Comparison of ENCODE assay signal across 33 cellular contexts in genomic region chr1:248850536-248851251, GRCh38. TPM values are rescaled to one million over a fixed set of nuclear protein-coding genes. Genes with fewer than 3 reads are reported as not detected.
A peak's percentile ranks its signal among the peaks of the same experiment; 100 is the strongest.
DNase-seq lines count a peak whose midpoint lies in the region; ATAC-seq, FAIRE-seq and TF ChIP-seq lines count a peak whose summit lies in the region.
"Had no signal": no experiment of that assay in that cellular context is flagged by ENCODE, and none has a peak within 500 bp of the region (broad histone marks: within the 10 kb centered on the region; RNA-seq: fewer than 3 reads in every experiment).

No MANE protein-coding gene starts in this region.

- no peaks in the 10 kb centered on the region for H3K23me2 ChIP-seq in H1 (ENCODE audit: low read depth, low read length)

- H4K91ac ChIP-seq in H1 (replicated peaks; ENCODE audit: insufficient read length, low read length) (no peak overlapping the region), trophoblast cell (ENCODE audit: low read depth, low read length) (no peak overlapping the region)

- H3K4me1 ChIP-seq in H1 (replicated peaks in 1 of 4; ENCODE audit: control insufficient read depth in 3 of 4, insufficient read depth in 4 of 4, low read length in 3 of 4) (no peaks in the 10 kb centered on the region), trophoblast cell (ENCODE audit: control insufficient read depth in 1 of 2, insufficient read depth in 2 of 2, low read length in 2 of 2) (peaks cover 14 to 15% of the 10 kb centered on the region in 2 experiments)
- H3K4me1 ChIP-seq: foreskin keratinocyte had no signal

- POLR2A ChIA-PET in H1 (lab: Charles Lee; ENCODE audit: partially characterized antibody), result interaction anchor here (0.7 to 6.7 kb wide), 8 partner anchors 9 to 63 kb away, joined by 3 to 47 read pairs (median 4); partner anchors contain the start of genes PGBD2 and ZNF672

- H4K12ac ChIP-seq in trophoblast cell (ENCODE audit: low read depth, low read length), result no peak overlapping the region

- no peaks in the 10 kb centered on the region for H3K79me2 ChIP-seq in H1 (ENCODE audit: control insufficient read depth in 1 of 2, insufficient read depth in 2 of 2, low read length in 2 of 2)
- H3K79me2 ChIP-seq in trophoblast cell (ENCODE audit: control insufficient read depth, insufficient read depth, low read length, poor library complexity), result no peaks in the 10 kb centered on the region

- peaks cover 10 to 44% (median 42%) of the 10 kb centered on the region in 4 experiments for H3K36me3 ChIP-seq in H1 (ENCODE audit: control insufficient read depth in 2 of 4, insufficient read depth in 4 of 4, low read length in 3 of 4)
- peaks cover 56 to 77% of the 10 kb centered on the region in 2 experiments for H3K36me3 ChIP-seq in trophoblast cell (ENCODE audit: control insufficient read depth in 1 of 2, insufficient read depth in 2 of 2, low read length in 2 of 2)

- no peak overlapping the region for H2BK12ac ChIP-seq in H1 (ENCODE audit: low read depth, low read length)
- H2BK12ac ChIP-seq in trophoblast cell (ENCODE audit: low read length), result no peak overlapping the region

- no peak overlapping the region for H3K4me3 Mint-ChIP-seq in glutamatergic neuron (ENCODE audit: unreplicated experiment)
- H3K4me3 Mint-ChIP-seq: activated CD8-positive, alpha-beta T cell treated with anti-CD3 and anti-CD28 coated beads for 36 hours; activated naive CD8-positive, alpha-beta T cell; naive thymus-derived CD4-positive, alpha-beta T cell; stimulated activated memory B cell treated with anti-CD40 and anti-IgM and Interleukin-4, amounts not matched to agents 10 μg/mL and 1 μg/mL and 100 μg/mL, for 72 hours had no signal

- H3K27ac ChIP-seq in H1 (ENCODE audit: low read depth, low read length) (no peak overlapping the region), trophoblast cell (ENCODE audit: low read depth, low read length) (no peak overlapping the region)
- H3K27ac ChIP-seq: esophagus muscularis mucosa, foreskin keratinocyte, heart right ventricle had no signal

- H3K4me2 ChIP-seq in H1 (ENCODE audit: insufficient read depth in 1 of 2, low read depth in 2 of 2, low read length in 2 of 2) (no peak overlapping the region), trophoblast cell (ENCODE audit: low read length) (no peak overlapping the region)

- no peak overlapping the region for H3K27ac Mint-ChIP-seq in glutamatergic neuron (ENCODE audit: unreplicated experiment)
- H3K27ac Mint-ChIP-seq: activated CD8-positive, alpha-beta T cell treated with anti-CD3 and anti-CD28 coated beads for 36 hours; activated naive CD8-positive, alpha-beta T cell; stimulated activated memory B cell treated with anti-CD40 and anti-IgM and Interleukin-4, amounts not matched to agents 10 μg/mL and 1 μg/mL and 100 μg/mL, for 72 hours had no signal

- no peak overlapping the region for H3K56ac ChIP-seq in H1 (replicated peaks; ENCODE audit: insufficient read length, low read depth, low read length)

- H4K8ac ChIP-seq in H1 (ENCODE audit: extremely low read depth, insufficient read depth, low read length) (no peak overlapping the region), trophoblast cell (ENCODE audit: low read depth, low read length) (no peak overlapping the region)

- peaks cover 13% of the 10 kb centered on the region for H3K36me3 Mint-ChIP-seq in glutamatergic neuron (ENCODE audit: unreplicated experiment)

- no peak for ATAC-seq in HG02763 (IDR thresholded peaks at IDR 0.05; ENCODE audit: unreplicated experiment)
- ATAC-seq: foreskin keratinocyte; naive thymus-derived CD4-positive, alpha-beta T cell; stimulated activated memory B cell treated with anti-CD40 and anti-IgM and Interleukin-4, amounts not matched to agents 10 μg/mL and 1 μg/mL and 100 μg/mL, for 72 hours had no signal

- H2BK120ac ChIP-seq in H1 (replicated peaks; ENCODE audit: low read depth, low read length) (no peak overlapping the region), trophoblast cell (ENCODE audit: insufficient read depth, low read length, poor library complexity) (no peak overlapping the region)

- H3K23ac ChIP-seq in H1 (ENCODE audit: insufficient read length) (no peak overlapping the region), trophoblast cell (ENCODE audit: low read length) (no peak overlapping the region)

- TF ChIP-seq POLR2A in GM19193 (IDR thresholded peaks at IDR 0.05; ENCODE audit: extremely low read depth, insufficient read depth, insufficient read length) (peak; percentile 10), H1 (IDR thresholded peaks at IDR 0.05; ENCODE audit: control extremely low read depth in 1 of 2, low read depth in 2 of 2, low read length in 2 of 2) (no peak; a peak in 1 of 3 replicates)

- no peak overlapping the region for H2BK15ac ChIP-seq in H1 (ENCODE audit: low read length)

- H3K14ac ChIP-seq in H1 (ENCODE audit: insufficient read length) (no peak overlapping the region), trophoblast cell (ENCODE audit: low read length) (no peak overlapping the region)

- H3K9ac ChIP-seq in H1 (replicated peaks in 1 of 4; ENCODE audit: extremely low read depth in 1 of 4, low read depth in 3 of 4, low read length in 3 of 4) (no peak overlapping the region), trophoblast cell (ENCODE audit: low read length) (no peak overlapping the region)

- H4K20me1 ChIP-seq in H1 (replicated peaks in 1 of 2; ENCODE audit: control insufficient read depth in 1 of 2, insufficient read depth in 2 of 2, low read length in 2 of 2), result peaks cover 7 to 23% of the 10 kb centered on the region in 2 experiments

- H3K4ac ChIP-seq in H1 (replicated peaks; ENCODE audit: insufficient read length, low read depth, low read length) (no peak overlapping the region), trophoblast cell (ENCODE audit: low read depth, low read length) (no peak overlapping the region)

- FAIRE-seq in H1 (lab: Jason Lieb, UNC), result no peak
- FAIRE-seq: astrocyte had no signal

- H2AK5ac ChIP-seq in H1 (ENCODE audit: low read depth, low read length) (no peak overlapping the region), trophoblast cell (ENCODE audit: low read length) (no peak overlapping the region)

- TF ChIP-seq RAD21 in Ishikawa (IDR thresholded peaks at IDR 0.05; ENCODE audit: low read depth) (no peak), H1 (IDR thresholded peaks at IDR 0.05 in 1 of 2, conservative IDR thresholded peaks at IDR 0.05 in 1 of 2; ENCODE audit: low read depth in 2 of 2, low read length in 2 of 2) (no peak)

- peaks cover 10% of the 10 kb centered on the region for H3K27me3 Mint-ChIP-seq in glutamatergic neuron (ENCODE audit: unreplicated experiment)
- H3K27me3 Mint-ChIP-seq: activated CD8-positive, alpha-beta T cell treated with anti-CD3 and anti-CD28 coated beads for 36 hours; activated naive CD8-positive, alpha-beta T cell; naive thymus-derived CD4-positive, alpha-beta T cell; stimulated activated memory B cell treated with anti-CD40 and anti-IgM and Interleukin-4, amounts not matched to agents 10 μg/mL and 1 μg/mL and 100 μg/mL, for 72 hours had no signal

- DNase-seq in H1 (ENCODE audit: low read depth in 1 of 2, low spot score in 2 of 2), result no peak
- DNase-seq in trophoblast cell, result no peak
- DNase-seq in glutamatergic neuron, result no peak
- no peak for DNase-seq in activated CD4-positive, alpha-beta T cell treated with anti-CD3 and anti-CD28 coated beads, Interleukin-2, amount 50 U/mL, for 1 hour
- DNase-seq in NCI-H2196 (lab: John Stamatoyannopoulos, UW; ENCODE audit: unreplicated experiment), result no peak
- DNase-seq: activated CD8-positive, alpha-beta T cell treated with anti-CD3 and anti-CD28 coated beads for 36 hours; activated effector memory CD4-positive, alpha-beta T cell treated with anti-CD3 and anti-CD28 coated beads, Interleukin-2, amount 50 U/mL, for 16 hours; activated T-cell treated with anti-CD3 and anti-CD28 coated beads, Interleukin-2, amount 50 U/mL, for 1 hour; C1 segment of cervical spinal cord; central memory CD4-positive, alpha-beta T cell; DMS79; foreskin keratinocyte; GDM1; GOT3; heart right ventricle; naive thymus-derived CD4-positive, alpha-beta T cell; NCI-H1417 treated with DMSO at 0.1 percent for 48 hours; NCI-H2029 treated with DMSO at 0.1 percent for 48 hours; NCI-H2227 treated with DMSO at 0.1 percent for 48 hours; NCI-H69; occipital lobe; PC-3; Right ventricle myocardium superior; stimulated activated CD4-positive, alpha-beta T cell treated with anti-CD3 and anti-CD28 coated beads, Interleukin-15, amount 100 ng/mL, for 24 hours; substantia nigra; T-helper 2 cell had no signal

- peaks cover 2% of the 10 kb centered on the region for H3K9me3 Mint-ChIP-seq in glutamatergic neuron (ENCODE audit: unreplicated experiment)
- H3K9me3 Mint-ChIP-seq: activated CD8-positive, alpha-beta T cell treated with anti-CD3 and anti-CD28 coated beads for 36 hours; naive thymus-derived CD4-positive, alpha-beta T cell; stimulated activated memory B cell treated with anti-CD40 and anti-IgM and Interleukin-4, amounts not matched to agents 10 μg/mL and 1 μg/mL and 100 μg/mL, for 72 hours had no signal

- 87% methylated on average over 7 of the region's 10 CpGs; no CpG with 5 or more reads in 1 of the 2 experiments for WGBS in H1 (ENCODE audit: extremely low coverage in 1 of 2, insufficient coverage in 1 of 2, insufficient read length in 1 of 2, insufficient replicate concordance in 2 of 2, low coverage in 1 of 2, low lambda C conversion rate in 2 of 2, missing lambda C conversion rate in 1 of 2), 2 experiments
- no CpG with 5 or more reads among the region's 10 CpGs for WGBS in trophoblast cell (ENCODE audit: extremely low coverage, insufficient coverage, insufficient read length)

- H2BK20ac ChIP-seq in H1 (ENCODE audit: low read length), result no peak overlapping the region

- CTCF ChIA-PET in H1 (lab: Charles Lee; ENCODE audit: partially characterized antibody), result interaction anchor here (0.7 to 4.1 kb wide), 5 partner anchors 9 to 56 kb away, joined by 3 to 27 read pairs (median 4); no protein-coding TSS in a partner anchor

- H2AFZ ChIP-seq in H1 (ENCODE audit: low read length) (no peak overlapping the region), trophoblast cell (ENCODE audit: insufficient read depth, low read length, poor library complexity) (no peak overlapping the region)

- TF ChIP-seq CTCF in H1 (IDR thresholded peaks at IDR 0.05; ENCODE audit: control extremely low read depth in 1 of 3, insufficient read depth in 1 of 3, low read depth in 1 of 3, low read length in 3 of 3) (no peak), glutamatergic neuron (IDR thresholded peaks at IDR 0.05; ENCODE audit: partially characterized antibody, unreplicated experiment) (no peak)

- no peak overlapping the region for H4K5ac ChIP-seq in H1 (ENCODE audit: insufficient read length, low read depth, low read length)

- H3K4me1 Mint-ChIP-seq in glutamatergic neuron (ENCODE audit: low read depth, unreplicated experiment), result no peaks in the 10 kb centered on the region
- H3K4me1 Mint-ChIP-seq: stimulated activated memory B cell treated with anti-CD40 and anti-IgM and Interleukin-4, amounts not matched to agents 10 μg/mL and 1 μg/mL and 100 μg/mL, for 72 hours had no signal

- H3K79me1 ChIP-seq in H1 (ENCODE audit: low read depth, low read length), result 0 out of 2 replicates have a peak, but pooled peaks cover 2% of the 10 kb centered on the region
- H3K79me1 ChIP-seq in trophoblast cell (ENCODE audit: low read length), result no peaks in the 10 kb centered on the region

- H3K9me3 ChIP-seq in H1 (ENCODE audit: insufficient read depth in 2 of 2, low read depth in 1 of 2, low read length in 1 of 2) (no peaks in the 10 kb centered on the region), trophoblast cell (ENCODE audit: insufficient read depth, low read depth, low read length) (no peaks in the 10 kb centered on the region)
- H3K9me3 ChIP-seq: esophagus muscularis mucosa, heart right ventricle had no signal

- no peak overlapping the region for H3K18ac ChIP-seq in H1 (ENCODE audit: extremely low read depth, low read length)
- H3K18ac ChIP-seq in trophoblast cell (ENCODE audit: low read length), result no peak overlapping the region

- H2BK5ac ChIP-seq in H1 (ENCODE audit: low read depth, low read length), result no peak overlapping the region
- no peak overlapping the region for H2BK5ac ChIP-seq in trophoblast cell (ENCODE audit: low read depth, low read length, poor library complexity)

- H3K27me3 ChIP-seq in H1 (replicated peaks in 1 of 4; ENCODE audit: control insufficient read depth in 3 of 4, extremely low read depth in 1 of 4, insufficient read depth in 3 of 4, low read length in 3 of 4), result no peaks in the 10 kb centered on the region
- no peaks in the 10 kb centered on the region for H3K27me3 ChIP-seq in trophoblast cell (ENCODE audit: insufficient read depth, low read length)
- H3K27me3 ChIP-seq: esophagus muscularis mucosa, foreskin keratinocyte, heart right ventricle had no signal

- H3K4me3 ChIP-seq in H1 (ENCODE audit: extremely low read depth in 1 of 4, insufficient read depth in 2 of 4, low read depth in 3 of 4, low read length in 4 of 4) (no peak overlapping the region), trophoblast cell (ENCODE audit: low read depth, low read length) (peak overlapping the region; percentile 27)
- H3K4me3 ChIP-seq: esophagus muscularis mucosa, heart right ventricle had no signal

- TF ChIP-seq EP300 in Ishikawa (IDR thresholded peaks at IDR 0.05; ENCODE audit: borderline replicate concordance) (no peak), H1 (IDR thresholded peaks at IDR 0.05; ENCODE audit: borderline replicate concordance in 1 of 2, low read depth in 2 of 2, low read length in 2 of 2) (no peak)

RNA-seq across cellular contexts. Expression of gene ZNF692, which starts 8.2 kb away (rescaled TPM):
- 38.4 and 39.7 TPM in 2 replicates for total RNA-seq in H1 (2021; fragmentation: NEBNext Ultra II Directional; extraction: Animal tissue kit (Norgen Biotek cat#: 25700))
- 52.3 and 55.8 TPM in 2 replicates for polyA plus RNA-seq in H1 (2011; rRNA removed)
- 75.0 TPM for polyA plus RNA-seq in H1 (2011; cell fraction: cytosol; rRNA removed)
- polyA plus RNA-seq in H1 (2011; cell fraction: nucleus; rRNA removed), result 255 TPM
- 47.8 to 62.3 TPM (median 56.6 TPM) in 4 replicates for polyA plus RNA-seq in H1 (2012, experiment 1 of 2)
- polyA plus RNA-seq in H1 (2012, experiment 2 of 2), result 42.7 TPM
- polyA plus RNA-seq in H1 (2013, experiment 1 of 2), result 30.6 TPM
- polyA plus RNA-seq in H1 (2013, experiment 2 of 2), result 26.0 TPM
- polyA minus RNA-seq in H1 (2011; rRNA and poly(A)+ RNA removed), result 12.5 and 15.3 TPM in 2 replicates
- 12.3 TPM for polyA minus RNA-seq in H1 (2011; cell fraction: cytosol; rRNA and poly(A)+ RNA removed)
- 40.6 TPM for polyA minus RNA-seq in H1 (2011; cell fraction: nucleus; rRNA and poly(A)+ RNA removed)
- 23.6 and 24.7 TPM in 2 replicates for polyA plus RNA-seq in trophoblast cell (2013)
- 60.2 TPM for total RNA-seq in glutamatergic neuron (ENCODE audit: unreplicated experiment)

RNA-seq across cellular contexts. Expression of gene ZNF672, which starts 12.7 kb away (rescaled TPM):
- total RNA-seq in H1 (2021; fragmentation: NEBNext Ultra II Directional; extraction: Animal tissue kit (Norgen Biotek cat#: 25700)), result 28.4 and 30.7 TPM in 2 replicates
- polyA plus RNA-seq in H1 (2011; rRNA removed), result 40.4 and 40.7 TPM in 2 replicates
- 29.5 TPM for polyA plus RNA-seq in H1 (2011; cell fraction: cytosol; rRNA removed)
- 25.3 TPM for polyA plus RNA-seq in H1 (2011; cell fraction: nucleus; rRNA removed)
- 15.9 to 22.8 TPM (median 20.8 TPM) in 4 replicates for polyA plus RNA-seq in H1 (2012, experiment 1 of 2)
- 31.7 TPM for polyA plus RNA-seq in H1 (2012, experiment 2 of 2)
- polyA plus RNA-seq in H1 (2013, experiment 1 of 2), result 17.9 TPM
- polyA plus RNA-seq in H1 (2013, experiment 2 of 2), result 18.5 TPM
- polyA minus RNA-seq in H1 (2011; rRNA and poly(A)+ RNA removed), result 27.1 and 34.9 TPM in 2 replicates
- polyA minus RNA-seq in H1 (2011; cell fraction: cytosol; rRNA and poly(A)+ RNA removed), result 26.9 TPM
- polyA minus RNA-seq in H1 (2011; cell fraction: nucleus; rRNA and poly(A)+ RNA removed), result 29.5 TPM
- polyA plus RNA-seq in trophoblast cell (2013), result 40.2 and 42.1 TPM in 2 replicates
- total RNA-seq in glutamatergic neuron (ENCODE audit: unreplicated experiment), result 30.5 TPM

RNA-seq across cellular contexts. Expression of gene SH3BP5L, which starts 25.0 kb away (rescaled TPM):
- 27.9 and 28.4 TPM in 2 replicates for total RNA-seq in H1 (2021; fragmentation: NEBNext Ultra II Directional; extraction: Animal tissue kit (Norgen Biotek cat#: 25700))
- 20.2 and 29.7 TPM in 2 replicates for polyA plus RNA-seq in H1 (2011; rRNA removed)
- 27.2 TPM for polyA plus RNA-seq in H1 (2011; cell fraction: cytosol; rRNA removed)
- 32.9 TPM for polyA plus RNA-seq in H1 (2011; cell fraction: nucleus; rRNA removed)
- polyA plus RNA-seq in H1 (2012, experiment 1 of 2), result 14.2 to 20.1 TPM (median 19.1 TPM) in 4 replicates
- 18.1 TPM for polyA plus RNA-seq in H1 (2012, experiment 2 of 2)
- 14.2 TPM for polyA plus RNA-seq in H1 (2013, experiment 1 of 2)
- 13.8 TPM for polyA plus RNA-seq in H1 (2013, experiment 2 of 2)
- 15.4 and 21.6 TPM in 2 replicates for polyA minus RNA-seq in H1 (2011; rRNA and poly(A)+ RNA removed)
- 13.0 TPM for polyA minus RNA-seq in H1 (2011; cell fraction: cytosol; rRNA and poly(A)+ RNA removed)
- polyA minus RNA-seq in H1 (2011; cell fraction: nucleus; rRNA and poly(A)+ RNA removed), result 24.4 TPM
- polyA plus RNA-seq in trophoblast cell (2013), result 21.2 and 22.7 TPM in 2 replicates
- 74.0 TPM for total RNA-seq in glutamatergic neuron (ENCODE audit: unreplicated experiment)

RNA-seq across cellular contexts. Expression of gene PGBD2, which starts 55.3 kb away (rescaled TPM):
- 7.7 and 7.8 TPM in 2 replicates for total RNA-seq in H1 (2021; fragmentation: NEBNext Ultra II Directional; extraction: Animal tissue kit (Norgen Biotek cat#: 25700))
- 3.2 and 4.5 TPM in 2 replicates for polyA plus RNA-seq in H1 (2011; rRNA removed)
- 5.9 TPM for polyA plus RNA-seq in H1 (2011; cell fraction: cytosol; rRNA removed)
- 5.0 TPM for polyA plus RNA-seq in H1 (2011; cell fraction: nucleus; rRNA removed)
- polyA plus RNA-seq in H1 (2012, experiment 1 of 2), result 5.6 to 7.2 TPM (median 6.3 TPM) in 4 replicates
- 1.2 TPM for polyA plus RNA-seq in H1 (2012, experiment 2 of 2)
- polyA plus RNA-seq in H1 (2013, experiment 1 of 2), result 4.0 TPM
- polyA plus RNA-seq in H1 (2013, experiment 2 of 2), result 3.7 TPM
- 11.7 and 12.8 TPM in 2 replicates for polyA minus RNA-seq in H1 (2011; rRNA and poly(A)+ RNA removed)
- 3.9 TPM for polyA minus RNA-seq in H1 (2011; cell fraction: cytosol; rRNA and poly(A)+ RNA removed)
- 8.0 TPM for polyA minus RNA-seq in H1 (2011; cell fraction: nucleus; rRNA and poly(A)+ RNA removed)
- 4.0 and 4.3 TPM in 2 replicates for polyA plus RNA-seq in trophoblast cell (2013)
- 11.5 TPM for total RNA-seq in glutamatergic neuron (ENCODE audit: unreplicated experiment)
